In the genomic region with DNA sequence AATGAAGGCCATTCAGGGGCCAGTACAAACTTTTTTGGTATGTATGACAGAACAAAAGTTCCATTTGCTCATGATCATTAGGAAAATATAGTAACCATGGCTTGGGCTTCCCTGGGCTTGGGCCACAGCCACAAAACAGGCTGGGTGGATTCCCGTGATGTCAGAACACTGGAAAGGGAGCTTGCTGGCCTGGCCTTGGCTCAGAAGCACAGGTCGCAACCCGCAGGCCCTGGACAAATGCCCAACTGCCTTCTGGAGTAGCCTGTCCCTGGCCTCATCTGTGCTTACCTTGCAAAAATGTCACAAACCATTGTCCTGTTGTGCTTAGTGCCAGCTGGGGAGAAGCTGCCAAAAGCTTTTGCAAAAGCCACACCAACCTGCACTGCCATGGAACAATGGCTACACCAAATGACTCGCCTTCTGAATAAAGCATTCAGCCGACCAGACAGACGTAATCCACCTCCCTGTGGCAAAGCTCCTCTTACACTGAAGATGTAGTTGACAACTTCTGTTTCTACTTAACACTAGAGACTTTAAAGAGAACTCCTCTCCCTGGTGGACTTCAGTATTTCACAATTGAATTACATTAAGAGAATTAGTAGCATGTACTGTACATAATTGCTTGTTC, we compare ENCODE assay signal across 8 cellular contexts.
DNase-seq lines count a peak whose midpoint lies in the region; ATAC-seq and TF ChIP-seq lines count a peak whose summit lies in the region.

No MANE protein-coding gene starts in this region.

- peak overlapping the region; percentile 5 for H2AK9ac ChIP-seq in IMR-90 (replicated peaks; ENCODE audit: low read depth, low read length, poor library complexity)

- H4K20me1 ChIP-seq in IMR-90 (ENCODE audit: insufficient read depth, low read length), result no peaks in the 10 kb centered on the region; the same call in 1 of the 2 replicates

- H3K27ac ChIP-seq in IMR-90 (ENCODE audit: insufficient read depth, low read length) (no peak overlapping the region), left ventricle myocardium inferior (replicated peaks) (peak overlapping the region; percentile 56)

- no peak overlapping the region for H2BK120ac ChIP-seq in IMR-90 (ENCODE audit: low read depth, low read length)

- DNase-seq in IMR-90 (peak; percentile 29), adipocyte (ENCODE audit: low read depth) (peak; percentile 49), left ventricle myocardium inferior (peak; percentile 88), sciatic nerve (ENCODE audit: low spot score) (peak; percentile 84), NCI-H526 (lab: John Stamatoyannopoulos, UW) (no peak), SIG-M5 (lab: John Stamatoyannopoulos, UW) (no peak), HCEC 1CT (no peak)

- no peak overlapping the region for H4K5ac ChIP-seq in IMR-90 (ENCODE audit: low read depth, low read length)

- dilution Hi-C loops in IMR-90 (cut with HindIII; ENCODE audit: low sequenced_read_pairs, unreplicated experiment), result no loop called here

- H3K36me3 ChIP-seq in IMR-90 (ENCODE audit: control insufficient read depth, insufficient read depth, low read length) (no peaks in the 10 kb centered on the region), adipocyte (ENCODE audit: control insufficient read depth, insufficient read depth, low read length, severe bottlenecking) (no peaks in the 10 kb centered on the region), left ventricle myocardium inferior (no peaks in the 10 kb centered on the region)

- CTCF ChIA-PET in IMR-90 (lab: Yijun Ruan, JAX), result no interaction called here

- H3K9me1 ChIP-seq in IMR-90 (ENCODE audit: insufficient read depth, low read length), result peaks cover 3% of the 10 kb centered on the region

- H4K8ac ChIP-seq in IMR-90 (ENCODE audit: low read depth in 2 of 2, low read length in 2 of 2), result no peak overlapping the region

- H3K79me1 ChIP-seq in IMR-90 (ENCODE audit: low read depth in 1 of 2, low read length in 2 of 2), result no peaks in the 10 kb centered on the region

- no peak overlapping the region for H2BK5ac ChIP-seq in IMR-90 (ENCODE audit: low read depth, low read length, poor library complexity, severe bottlenecking)

- no peak overlapping the region for H3K14ac ChIP-seq in IMR-90 (replicated peaks; ENCODE audit: low read depth, low read length)

- no peak overlapping the region for H3K56ac ChIP-seq in IMR-90 (ENCODE audit: extremely low read depth, insufficient read depth, low read length)

- H3K27me3 ChIP-seq in IMR-90 (ENCODE audit: control insufficient read depth, insufficient read depth, low read length) (no peaks in the 10 kb centered on the region), adipocyte (replicated peaks; ENCODE audit: control insufficient read depth, insufficient read depth, low read length) (no peaks in the 10 kb centered on the region), left ventricle myocardium inferior (ENCODE audit: low read depth) (no peaks in the 10 kb centered on the region)

- no peak overlapping the region for H3K4me2 ChIP-seq in IMR-90 (ENCODE audit: low read depth, low read length)

- H2AK5ac ChIP-seq in IMR-90 (ENCODE audit: low read depth, low read length), result no peak overlapping the region

- WGBS in IMR-90 (ENCODE audit: extremely low coverage in 2 of 2, insufficient read length in 1 of 2), 2 experiments, result no CpG with 5 or more reads among the region's 6 CpGs

- no peak overlapping the region for H2AFZ ChIP-seq in IMR-90 (replicated peaks; ENCODE audit: low read length, poor library complexity)

- TF ChIP-seq POLR2A in IMR-90 (IDR thresholded peaks at IDR 0.05; ENCODE audit: low read depth, low read length), result no peak

- no peak overlapping the region for H4K91ac ChIP-seq in IMR-90 (ENCODE audit: insufficient read depth, low read depth, low read length)

- H3K4me1 ChIP-seq in IMR-90 (ENCODE audit: control insufficient read depth, insufficient read depth, low read length) (peaks cover 2% of the 10 kb centered on the region), adipocyte (ENCODE audit: control insufficient read depth, insufficient read depth, low read length) (peaks cover 19% of the 10 kb centered on the region), left ventricle myocardium inferior (peaks cover 25% of the 10 kb centered on the region)

- no peak overlapping the region for H2BK20ac ChIP-seq in IMR-90 (ENCODE audit: low read depth, low read length)

- in situ Hi-C loops in IMR-90 (cut with MboI; ENCODE audit: low sequenced_read_pairs), result loop anchor here (5.0 kb wide), 1 partner anchor 127 kb away; the partner anchor contains the start of gene ANKRD44

- no TSS peak for BruUV-seq in IMR-90 (replicated peaks; lab: Mats Ljungman, UMichigan)

- H3K4me3 ChIP-seq in IMR-90 (ENCODE audit: insufficient read depth, low read depth, low read length), result no peak overlapping the region
- H3K4me3 ChIP-seq in adipocyte (ENCODE audit: low read length), result no peak overlapping the region
- no peak overlapping the region for H3K4me3 ChIP-seq in left ventricle myocardium inferior

- TF ChIP-seq RAD21 in IMR-90 (IDR thresholded peaks at IDR 0.05; ENCODE audit: low read length), result no peak

- intact Hi-C loops in IMR-90 (cut with micrococcal nuclease) (no loop called here), left ventricle myocardium inferior (cut with micrococcal nuclease) (no loop called here), sciatic nerve (cut with DNase I) (loop anchor here (5.0 to 10.0 kb wide), 3 partner anchors 190 to 533 kb away; partner anchors contain the start of gene PGAP1)

- H3K9ac ChIP-seq in IMR-90 (ENCODE audit: low read depth, low read length) (no peak overlapping the region), adipocyte (ENCODE audit: low read length) (no peak overlapping the region)

- ATAC-seq in IMR-90 (ENCODE audit: low read depth) (no peak), sciatic nerve (peak; percentile 83), GM18858 (IDR thresholded peaks at IDR 0.05; ENCODE audit: unreplicated experiment) (no peak)

- H3K18ac ChIP-seq in IMR-90 (ENCODE audit: low read depth, low read length), result no peak overlapping the region

- no peaks in the 10 kb centered on the region for H3K9me3 ChIP-seq in IMR-90 (ENCODE audit: control insufficient read depth, insufficient read depth, low read length)
- no peaks in the 10 kb centered on the region for H3K9me3 ChIP-seq in adipocyte (ENCODE audit: control insufficient read depth, low read length)
- no peaks in the 10 kb centered on the region for H3K9me3 ChIP-seq in left ventricle myocardium inferior (replicated peaks)

- no peak overlapping the region for H2BK15ac ChIP-seq in IMR-90 (ENCODE audit: low read depth, low read length)

- H3K4ac ChIP-seq in IMR-90 (ENCODE audit: low read depth, low read length), result no peak overlapping the region; the same call in 1 of the 2 replicates

- POLR2A ChIA-PET in IMR-90 (lab: Charles Lee; ENCODE audit: unreplicated experiment), result no interaction called here

- H3K23ac ChIP-seq in IMR-90 (ENCODE audit: low read depth, low read length), result no peak overlapping the region

- TF ChIP-seq CTCF in IMR-90 (conservative IDR thresholded peaks at IDR 0.05; ENCODE audit: low read depth, low read length), result no peak
- TF ChIP-seq CTCF in left ventricle myocardium inferior (IDR thresholded peaks at IDR 0.05; ENCODE audit: borderline replicate concordance), result no peak

TF ChIP-seq in IMR-90, 13 proteins besides CTCF, POLR2A, EP300 and RAD21:
- TF ChIP-seq NFE2L2 (IDR thresholded peaks at IDR 0.05; ENCODE audit: low read depth, low read length) (no peak), USF2 (IDR thresholded peaks at IDR 0.05; ENCODE audit: low read depth, low read length) (no peak), MAFK (IDR thresholded peaks at IDR 0.05; ENCODE audit: low read depth, low read length) (0 out of 2 replicates have a peak, but pooled peaks have one; percentile 16)

Comparison
In these comparisons a context has a peak if more than half of its experiments do, and no peak if none do; other contexts are left out.
1. DNase-seq: peak in IMR-90 (single experiment), adipocyte (single experiment), left ventricle myocardium inferior (single experiment) and sciatic nerve (single experiment); none in NCI-H526 (0 of 2), SIG-M5 (single experiment) and HCEC 1CT (single experiment).